In genomic region chr3:48088749-48089466, GRCh38 we compare ENCODE assay signal across 8 cellular contexts.
DNase-seq lines count a peak whose midpoint lies in the region; ATAC-seq and TF ChIP-seq lines count a peak whose summit lies in the region.

No MANE protein-coding gene starts in this region.

- peak; percentile 88 for TF ChIP-seq POLR2A in GM18526 (IDR thresholded peaks at IDR 0.05; ENCODE audit: extremely low read depth, insufficient read length)

- peak; percentile 91 for DNase-seq in 8988T
- peak; percentile 68 for DNase-seq in NCI-H2107 treated with DMSO at 0.1 percent for 48 hours (lab: John Stamatoyannopoulos, UW; ENCODE audit: unreplicated experiment)
- peak; percentile 97 for DNase-seq in UCSD-AML1 (lab: John Stamatoyannopoulos, UW; ENCODE audit: unreplicated experiment)
- DNase-seq in brain microvascular endothelial cell = peak; percentile 92
- peak; percentile 92 for DNase-seq in skeletal muscle cell (ENCODE audit: low read depth)

- TF ChIP-seq CTCF in brain microvascular endothelial cell (IDR thresholded peaks at IDR 0.05; ENCODE audit: low read depth, low read length, missing control alignments) = peak; percentile 22

- H3K4me3 ChIP-seq in brain microvascular endothelial cell (ENCODE audit: low read depth, low read length) = peak overlapping the region; percentile 92
- peak overlapping the region; percentile 96 for H3K4me3 ChIP-seq in iPS-11a (ENCODE audit: low read depth, low read length)
- peak overlapping the region; percentile 82 for H3K4me3 ChIP-seq in skeletal muscle cell (ENCODE audit: low read depth, low read length)

- no peaks in the 10 kb centered on the region for H3K27me3 ChIP-seq in brain microvascular endothelial cell (replicated peaks)

- in situ Hi-C loops in brain microvascular endothelial cell (cut with HindIII; ENCODE audit: low pct_ligation_motif_present, low sequenced_read_pairs) = no loop called here

- ATAC-seq in HG03064 (IDR thresholded peaks at IDR 0.05; ENCODE audit: low read depth, unreplicated experiment) = peak; percentile 84

- H3K27ac ChIP-seq in brain microvascular endothelial cell = peak overlapping the region; percentile 91

- H3K36me3 ChIP-seq in brain microvascular endothelial cell (replicated peaks) = peaks cover under 1% of the 10 kb centered on the region

Comparison
In these comparisons a context has a peak if more than half of its experiments do, and no peak if none do; other contexts are left out.
1. Peak in every context shown above with its lines: DNase-seq, ATAC-seq, H3K4me3 ChIP-seq and H3K27ac ChIP-seq.